Comparison of ENCODE assay signal across 26 cellular contexts in genomic region chr5:14617441-14617840, GRCh38.
"Had no signal": no experiment of that assay in that cellular context is flagged by ENCODE, and none has a peak within 500 bp of the region (broad histone marks: within the 10 kb centered on the region; RNA-seq: fewer than 3 reads in every experiment).

No MANE protein-coding gene starts in this region.

- H3K4me3 Mint-ChIP-seq: dendritic cell treated with granulocyte-macrophage colony-stimulating factor and Interleukin-4, amounts not matched to agents 40 ng/mL and 50 ng/mL, for 4 days; endodermal cell; memory B cell; natural killer cell treated with Interleukin-12 subunit alpha and Interleukin-12 subunit beta and Interleukin-15 and Interleukin-18, amount 100 ng/mL, for 72 hours; neural crest cell; stimulated activated naive B cell treated with anti-CD40 and anti-IgM and Interleukin-4, amounts not matched to agents 10 μg/mL and 1 μg/mL and 100 μg/mL, for 72 hours; stimulated activated naive CD8-positive, alpha-beta T cell treated with anti-CD3 and anti-CD28 coated beads, Interleukin-15, Interleukin-2, amounts not matched to agents 100 ng/mL and 50 ng/mL, for 24 hours had no signal

- H3K27me3 Mint-ChIP-seq: dendritic cell treated with granulocyte-macrophage colony-stimulating factor and Interleukin-4, amounts not matched to agents 40 ng/mL and 50 ng/mL, for 4 days; natural killer cell treated with Interleukin-12 subunit alpha and Interleukin-12 subunit beta and Interleukin-15 and Interleukin-18, amount 100 ng/mL, for 72 hours; progenitor cell of endocrine pancreas; stimulated activated naive CD8-positive, alpha-beta T cell treated with anti-CD3 and anti-CD28 coated beads, Interleukin-15, Interleukin-2, amounts not matched to agents 100 ng/mL and 50 ng/mL, for 24 hours had no signal

- H3K9me3 ChIP-seq: right lobe of liver, suprapubic skin, vagina had no signal

- H3K4me3 ChIP-seq: gastroesophageal sphincter, heart left ventricle, hepatocyte, lung, right lobe of liver, suprapubic skin, vagina had no signal

- H3K27me3 ChIP-seq: gastroesophageal sphincter, hepatocyte, right lobe of liver, suprapubic skin, vagina had no signal

- H3K4me1 Mint-ChIP-seq: endodermal cell; memory B cell; neural crest cell; stimulated activated naive B cell treated with anti-CD40 and anti-IgM and Interleukin-4, amounts not matched to agents 10 μg/mL and 1 μg/mL and 100 μg/mL, for 72 hours had no signal

- ATAC-seq: esophagus mucosa; gastroesophageal sphincter; heart left ventricle; left lobe of liver; natural killer cell treated with Interleukin-12 subunit alpha and Interleukin-12 subunit beta and Interleukin-15 and Interleukin-18, amount 100 ng/mL, for 72 hours; right lobe of liver; stimulated activated naive B cell treated with anti-CD40 and anti-IgM and Interleukin-4, amounts not matched to agents 10 μg/mL and 1 μg/mL and 100 μg/mL, for 72 hours had no signal

- H3K27ac ChIP-seq: epithelial cell of prostate, gastroesophageal sphincter, heart left ventricle, hepatocyte, parathyroid adenoma, right lobe of liver, suprapubic skin, vagina had no signal

- H3K27ac Mint-ChIP-seq: dendritic cell treated with granulocyte-macrophage colony-stimulating factor and Interleukin-4, amounts not matched to agents 40 ng/mL and 50 ng/mL, for 4 days; endodermal cell; memory B cell; natural killer cell treated with Interleukin-12 subunit alpha and Interleukin-12 subunit beta and Interleukin-15 and Interleukin-18, amount 100 ng/mL, for 72 hours; progenitor cell of endocrine pancreas; stimulated activated naive B cell treated with anti-CD40 and anti-IgM and Interleukin-4, amounts not matched to agents 10 μg/mL and 1 μg/mL and 100 μg/mL, for 72 hours; stimulated activated naive CD8-positive, alpha-beta T cell treated with anti-CD3 and anti-CD28 coated beads, Interleukin-15, Interleukin-2, amounts not matched to agents 100 ng/mL and 50 ng/mL, for 24 hours had no signal

- H3K4me1 ChIP-seq: gastroesophageal sphincter, heart left ventricle, parathyroid adenoma, right lobe of liver, suprapubic skin, vagina had no signal

- DNase-seq: effector CD8-positive, alpha-beta T cell; endodermal cell; foreskin fibroblast; heart left ventricle; kidney; right lobe of liver; small intestine; stimulated activated CD4-positive, alpha-beta T cell treated with anti-CD3 and anti-CD28 coated beads, Interleukin-15, amount 100 ng/mL, for 24 hours; stimulated activated CD4-positive, alpha-beta T cell treated with anti-CD3 and anti-CD28 coated beads, Interleukin-2, amount 100 ng/mL, for 48 hours; stimulated activated naive B cell treated with anti-CD40 and anti-IgM and Interleukin-4, amounts not matched to agents 10 μg/mL and 1 μg/mL and 100 μg/mL, for 72 hours; trophoblast cell had no signal

- H3K9me3 Mint-ChIP-seq: dendritic cell treated with granulocyte-macrophage colony-stimulating factor and Interleukin-4, amounts not matched to agents 40 ng/mL and 50 ng/mL, for 4 days had no signal

- H3K36me3 ChIP-seq: right lobe of liver, suprapubic skin had no signal
